In genomic region chr4:110197421-110198398, GRCh38 we compare ENCODE assay signal across 8 cellular contexts. TPM values are rescaled to one million over a fixed set of nuclear protein-coding genes. Genes with fewer than 3 reads are reported as not detected.
DNase-seq lines count a peak whose midpoint lies in the region; ATAC-seq and TF ChIP-seq lines count a peak whose summit lies in the region.

No MANE protein-coding gene starts in this region.

- H3K27ac Mint-ChIP-seq in activated naive CD8-positive, alpha-beta T cell treated with anti-CD3 and anti-CD28 coated beads, Interleukin-2, amount 50 U/mL, for 24 hours, result peak overlapping the region; percentile 95

- peak overlapping the region; percentile 98 for H4K91ac ChIP-seq in trophoblast cell (ENCODE audit: low read depth, low read length)

- H3K18ac ChIP-seq in trophoblast cell (ENCODE audit: low read length), result peak overlapping the region; percentile 92

- H3K9me3 ChIP-seq in heart right ventricle, result no peaks in the 10 kb centered on the region
- no peaks in the 10 kb centered on the region for H3K9me3 ChIP-seq in trophoblast cell (ENCODE audit: insufficient read depth, low read depth, low read length)
- H3K9me3 ChIP-seq in uterus, result no peaks in the 10 kb centered on the region

- intact Hi-C loops in heart right ventricle (cut with DNase I), result loop anchor here in 2 of 10 donors (5.0 kb wide), 1 partner anchor 145 kb away; no protein-coding TSS in a partner anchor
- intact Hi-C loops in uterus (cut with DNase I; ENCODE audit: low total_unique reads), result no loop called here

- peak; percentile 63 for DNase-seq in Jurkat, Clone E6-1 (ENCODE audit: low read depth, low spot score)
- DNase-seq in activated naive CD8-positive, alpha-beta T cell treated with anti-CD3 and anti-CD28 coated beads, Interleukin-2, amount 50 U/mL, for 24 hours, result peak; percentile 65
- DNase-seq in heart right ventricle (peak; percentile 21 to 27), trophoblast cell (peak in 1 of 2 donors; percentile 50), uterus (peak; percentile 31 to 39)

- H3K14ac ChIP-seq in trophoblast cell (ENCODE audit: low read length), result peak overlapping the region; percentile 73

- TF ChIP-seq CTCF in heart right ventricle (IDR thresholded peaks at IDR 0.05) (no peak), uterus (IDR thresholded peaks at IDR 0.05) (no peak)

- H3K4me2 ChIP-seq in trophoblast cell (ENCODE audit: low read length), result peak overlapping the region; percentile 98

- H3K4me1 Mint-ChIP-seq in activated naive CD8-positive, alpha-beta T cell treated with anti-CD3 and anti-CD28 coated beads, Interleukin-2, amount 50 U/mL, for 24 hours, result peaks cover 36% of the 10 kb centered on the region

- H4K8ac ChIP-seq in trophoblast cell (ENCODE audit: low read depth, low read length), result peak overlapping the region; percentile 98

- H3K36me3 ChIP-seq in ACC112 (ENCODE audit: insufficient read depth, low read length) (no peaks in the 10 kb centered on the region), heart right ventricle (no peaks in the 10 kb centered on the region), trophoblast cell (ENCODE audit: control insufficient read depth in 1 of 2, insufficient read depth in 2 of 2, low read length in 2 of 2) (no peaks in the 10 kb centered on the region), uterus (no peaks in the 10 kb centered on the region)

- 0% methylated on average over 53 of the region's 53 CpGs for WGBS in heart right ventricle, 2 donors
- no CpG with 5 or more reads among the region's 53 CpGs for WGBS in trophoblast cell (ENCODE audit: extremely low coverage, insufficient coverage, insufficient read length)

- H2BK12ac ChIP-seq in trophoblast cell (ENCODE audit: low read length), result peak overlapping the region; percentile 27

- peak overlapping the region; percentile 92 for H3K4me3 Mint-ChIP-seq in activated naive CD8-positive, alpha-beta T cell treated with anti-CD3 and anti-CD28 coated beads, Interleukin-2, amount 50 U/mL, for 24 hours

- no peaks in the 10 kb centered on the region for H3K27me3 Mint-ChIP-seq in activated naive CD8-positive, alpha-beta T cell treated with anti-CD3 and anti-CD28 coated beads, Interleukin-2, amount 50 U/mL, for 24 hours

- H2BK120ac ChIP-seq in trophoblast cell (ENCODE audit: insufficient read depth, low read length, poor library complexity), result peak overlapping the region; percentile 71

- H4K12ac ChIP-seq in trophoblast cell (ENCODE audit: low read depth, low read length), result peak overlapping the region; percentile 59

- H3K4me3 ChIP-seq in ACC112 (ENCODE audit: low read depth, low read length) (peak overlapping the region; percentile 95), heart right ventricle (peak overlapping the region; percentile 68 to 95 (median 87)), trophoblast cell (ENCODE audit: low read depth, low read length) (peak overlapping the region; percentile 76), uterus (peak overlapping the region; percentile 49 to 66)
- peak overlapping the region; percentile 83 for H3K4me3 ChIP-seq in Jurkat, Clone E6-1 (ENCODE audit: low read length)

- H3K27ac ChIP-seq in ACC112 (ENCODE audit: low read depth, low read length) (peak overlapping the region; percentile 37), heart right ventricle (peak overlapping the region in 8 of 10 donors; percentile 70 to 91 (median 88)), trophoblast cell (ENCODE audit: low read depth, low read length) (peak overlapping the region; percentile 94), uterus (peak overlapping the region; percentile 74 to 91)

- peaks cover 34% of the 10 kb centered on the region for H3K79me1 ChIP-seq in trophoblast cell (ENCODE audit: low read length)

- H2AFZ ChIP-seq in ACC112 (ENCODE audit: low read length, unreplicated experiment), result peak overlapping the region; percentile 98
- H2AFZ ChIP-seq in trophoblast cell (ENCODE audit: insufficient read depth, low read length, poor library complexity), result peak overlapping the region; percentile 89

- H3K23ac ChIP-seq in trophoblast cell (ENCODE audit: low read length), result no peak overlapping the region

- peak overlapping the region; percentile 75 for H3K9ac ChIP-seq in trophoblast cell (ENCODE audit: low read length)

- no peaks in the 10 kb centered on the region for H3K9me3 Mint-ChIP-seq in activated naive CD8-positive, alpha-beta T cell treated with anti-CD3 and anti-CD28 coated beads, Interleukin-2, amount 50 U/mL, for 24 hours

- no peak for TF ChIP-seq POLR2A in uterus (IDR thresholded peaks at IDR 0.05)

- H2AK5ac ChIP-seq in trophoblast cell (ENCODE audit: low read length), result peak overlapping the region; percentile 35

- peak overlapping the region; percentile 80 for H3K4ac ChIP-seq in trophoblast cell (ENCODE audit: low read depth, low read length)

- H3K27me3 ChIP-seq in ACC112 (ENCODE audit: insufficient read depth, low read length) (no peaks in the 10 kb centered on the region), heart right ventricle (peaks cover 0 to 7% (median 0%) of the 10 kb centered on the region in 7 donors), trophoblast cell (ENCODE audit: insufficient read depth, low read length) (no peaks in the 10 kb centered on the region), uterus (no peaks in the 10 kb centered on the region)

- H3K4me1 ChIP-seq in ACC112 (ENCODE audit: control insufficient read depth, insufficient read depth, low read length, unreplicated experiment), result peaks cover 19% of the 10 kb centered on the region
- H3K4me1 ChIP-seq in heart right ventricle, result peaks cover 0 to 22% (median 7%) of the 10 kb centered on the region in 9 donors
- H3K4me1 ChIP-seq in trophoblast cell (ENCODE audit: control insufficient read depth in 1 of 2, insufficient read depth in 2 of 2, low read length in 2 of 2), result peaks cover 3 to 9% of the 10 kb centered on the region in 2 experiments
- H3K4me1 ChIP-seq in uterus, result no peaks in the 10 kb centered on the region

- peak overlapping the region; percentile 97 for H2BK5ac ChIP-seq in trophoblast cell (ENCODE audit: low read depth, low read length, poor library complexity)

- peaks cover 6% of the 10 kb centered on the region for H3K36me3 Mint-ChIP-seq in activated naive CD8-positive, alpha-beta T cell treated with anti-CD3 and anti-CD28 coated beads, Interleukin-2, amount 50 U/mL, for 24 hours (ENCODE audit: low read depth)

- ATAC-seq in GM18861 (IDR thresholded peaks at IDR 0.05; ENCODE audit: unreplicated experiment) (peak; percentile 6), SK-N-SH treated with all-trans-retinoic acid at 6 μM for 48 hours (peak; percentile 32), heart right ventricle (peak in 7 of 8 donors; percentile 3 to 38 (median 31))
- ATAC-seq in activated naive CD8-positive, alpha-beta T cell treated with anti-CD3 and anti-CD28 coated beads, Interleukin-2, amount 50 U/mL, for 24 hours, result peak; percentile 26

- H3K79me2 ChIP-seq in ACC112 (ENCODE audit: control insufficient read depth, insufficient read depth, low read length, unreplicated experiment), result peaks cover 38% of the 10 kb centered on the region
- H3K79me2 ChIP-seq in trophoblast cell (ENCODE audit: control insufficient read depth, insufficient read depth, low read length, poor library complexity), result peaks cover 14% of the 10 kb centered on the region

TF ChIP-seq in SK-N-SH treated with all-trans-retinoic acid at 6 μM for 48 hours, 23 proteins besides CTCF, POLR2A, EP300 and RAD21 (continues in another document):
- TF ChIP-seq ZC3H10 (CRISPR knock-in tag; IDR thresholded peaks at IDR 0.05), result no peak
- TF ChIP-seq PATZ1 (CRISPR knock-in tag; IDR thresholded peaks at IDR 0.05; ENCODE audit: borderline replicate concordance), result no peak
- TF ChIP-seq BACH2 (CRISPR knock-in tag; IDR thresholded peaks at IDR 0.05; ENCODE audit: borderline replicate concordance), result no peak
- no peak for TF ChIP-seq ZNF8 (CRISPR knock-in tag; IDR thresholded peaks at IDR 0.05)
- TF ChIP-seq CSRNP3 (CRISPR knock-in tag; IDR thresholded peaks at IDR 0.05), result no peak

RNA-seq across cellular contexts. Expression of gene ELOVL6, which starts 0.7 kb away (rescaled TPM):
- 11.0 TPM for polyA plus RNA-seq in Jurkat, Clone E6-1 (2012; ENCODE audit: insufficient read depth, insufficient read length)
- 1 to 10 TPM in 9 of 10 donors, under 1 TPM in 1; 0.84 to 4.8 (median 2.2) TPM for total RNA-seq in heart right ventricle
- polyA plus RNA-seq in heart right ventricle, result 1 to 10 TPM; 3.0 to 7.7 TPM
- polyA plus RNA-seq in trophoblast cell (2013), result 29.1 and 30.7 TPM in 2 replicates
- total RNA-seq in uterus, result 10 to 100 TPM in 1 of 4 donors, 1 to 10 TPM in 2, not detected in 1; 5.5 to 12.9 (median 9.7) TPM

Comparison
In these comparisons a context has a peak if more than half of its experiments do, and no peak if none do; other contexts are left out.
1. H3K27ac ChIP-seq: peak in every context shown above with its lines; median percentile 94 in trophoblast cell; 88 in heart right ventricle; 82 in uterus; 37 in ACC112.